9 cellular contexts compared by ENCODE assay signal in the genomic region with DNA sequence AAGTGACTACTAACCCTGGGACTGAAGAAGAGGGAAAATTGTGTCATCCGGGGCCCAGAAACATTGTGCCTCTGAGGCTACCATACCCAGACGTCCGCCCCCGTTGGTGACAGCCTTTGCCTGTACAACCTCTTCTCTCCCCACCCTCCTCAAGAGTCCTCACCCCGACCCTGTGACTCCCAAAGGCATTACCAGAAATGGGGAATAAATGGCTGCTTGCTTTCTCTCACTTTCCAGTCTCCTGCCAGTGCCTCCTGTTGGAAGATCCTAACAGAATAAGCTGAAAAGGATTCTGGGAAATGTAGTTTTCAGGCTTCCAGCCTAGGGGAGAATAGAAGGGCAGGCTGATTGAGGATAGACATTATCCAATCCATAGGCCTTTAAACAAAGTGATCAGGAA. TPM values are rescaled to one million over a fixed set of nuclear protein-coding genes. Genes with fewer than 3 reads are reported as not detected.
DNase-seq lines count a peak whose midpoint lies in the region; ATAC-seq and TF ChIP-seq lines count a peak whose summit lies in the region.
"Had no signal": no experiment of that assay in that cellular context is flagged by ENCODE, and none has a peak within 500 bp of the region (broad histone marks: within the 10 kb centered on the region; RNA-seq: fewer than 3 reads in every experiment).

No MANE protein-coding gene starts in this region.

- TF ChIP-seq CTCF in HEK293 (tag by site-specific recombination; IDR thresholded peaks at IDR 0.05) = no peak
- no peak for TF ChIP-seq CTCF in colonic mucosa (IDR thresholded peaks at IDR 0.05)
- TF ChIP-seq CTCF in gastroesophageal sphincter (IDR thresholded peaks at IDR 0.05) = no peak

- H3K9ac ChIP-seq in colonic mucosa (ENCODE audit: low read depth in 2 of 2, low read length in 2 of 2) = no peak overlapping the region

- no peaks in the 10 kb centered on the region for H3K79me2 ChIP-seq in ACC112 (ENCODE audit: control insufficient read depth, insufficient read depth, low read length, unreplicated experiment)

- POLR2A ChIA-PET in HEK293 (lab: Yijun Ruan, JAX) = no interaction called here

- CTCF ChIA-PET in HEK293 (lab: Yijun Ruan, JAX) = interaction anchor here (1.2 kb wide), 1 partner anchor 14 kb away, joined by 3 read pairs; no protein-coding TSS in a partner anchor

- intact Hi-C loops in colonic mucosa (cut with DNase I) = no loop called here

- H3K36me3 ChIP-seq in ACC112 (ENCODE audit: insufficient read depth, low read length) = no peaks in the 10 kb centered on the region
- no peaks in the 10 kb centered on the region for H3K36me3 ChIP-seq in HEK293 (ENCODE audit: control insufficient read depth in 2 of 2, insufficient read depth in 1 of 2, low read length in 2 of 2)
- H3K36me3 ChIP-seq in colonic mucosa = no peaks in the 10 kb centered on the region
- no peaks in the 10 kb centered on the region for H3K36me3 ChIP-seq in gastroesophageal sphincter

- H3K4me1 ChIP-seq in ACC112 (ENCODE audit: control insufficient read depth, insufficient read depth, low read length, unreplicated experiment) (no peaks in the 10 kb centered on the region), HEK293 (ENCODE audit: control insufficient read depth, insufficient read depth, low read length) (peaks cover 15% of the 10 kb centered on the region), colonic mucosa (no peaks in the 10 kb centered on the region), gastroesophageal sphincter (no peaks in the 10 kb centered on the region)

- TF ChIP-seq POLR2A in gastroesophageal sphincter (IDR thresholded peaks at IDR 0.05) = no peak

- no peak for ATAC-seq in gastroesophageal sphincter
- ATAC-seq: activated T-cell treated with anti-CD3 and anti-CD28 coated beads, Interleukin-2, amount 50 U/mL, for 4 hours had no signal

- H3K4me3 ChIP-seq in ACC112 (ENCODE audit: low read depth, low read length) (peak overlapping the region; percentile 46; the same call in 1 of the 2 replicates), HEK293 (ENCODE audit: low read depth, low read length) (no peak overlapping the region), colonic mucosa (no peak overlapping the region), gastroesophageal sphincter (no peak overlapping the region)

- 25 to 54% methylated on average over 5 of the region's 5 CpGs for WGBS in gastroesophageal sphincter (ENCODE audit: low coverage in 1 of 2), 2 donors

- H3K27me3 ChIP-seq in ACC112 (ENCODE audit: insufficient read depth, low read length) (peaks cover 45% of the 10 kb centered on the region), colonic mucosa (no peaks in the 10 kb centered on the region), gastroesophageal sphincter (no peaks in the 10 kb centered on the region)

- H3K27ac ChIP-seq in ACC112 (ENCODE audit: low read depth, low read length) (no peak overlapping the region), HEK293 (ENCODE audit: extremely low read depth, low read depth, low read length) (no peak overlapping the region; the same call in 1 of the 2 replicates), colonic mucosa (no peak overlapping the region), gastroesophageal sphincter (no peak overlapping the region)

- DNase-seq in amniotic epithelial cell (ENCODE audit: low read depth) (peak; percentile 29), inferior parietal cortex (ENCODE audit: extremely low spot score) (peak; percentile 25), OCI-M2 (lab: John Stamatoyannopoulos, UW; ENCODE audit: unreplicated experiment) (no peak), colonic mucosa (no peak)
- no peak for DNase-seq in activated naive CD4-positive, alpha-beta T cell treated with anti-CD3 and anti-CD28 coated beads, Interleukin-2, amount 50 U/mL, for 16 hours
- DNase-seq: activated T-cell treated with anti-CD3 and anti-CD28 coated beads, Interleukin-2, amount 50 U/mL, for 4 hours had no signal

- H3K9me3 ChIP-seq in HEK293 (ENCODE audit: control insufficient read depth, insufficient read depth, low read depth, low read length) = no peaks in the 10 kb centered on the region
- H3K9me3 ChIP-seq in colonic mucosa = no peaks in the 10 kb centered on the region
- no peaks in the 10 kb centered on the region for H3K9me3 ChIP-seq in gastroesophageal sphincter

- no peak overlapping the region for H2AFZ ChIP-seq in ACC112 (ENCODE audit: low read length, unreplicated experiment)

- TF ChIP-seq EP300 in gastroesophageal sphincter (IDR thresholded peaks at IDR 0.05) = no peak

TF ChIP-seq in HEK293, 187 proteins besides CTCF, POLR2A, EP300 and RAD21 (continues in another document):
- no peak for TF ChIP-seq ZSCAN16 (tag by site-specific recombination; IDR thresholded peaks at IDR 0.05)
- no peak for TF ChIP-seq ZNF529 (tag by site-specific recombination; IDR thresholded peaks at IDR 0.05; ENCODE audit: insufficient replicate concordance)
- TF ChIP-seq, protein P1, sequence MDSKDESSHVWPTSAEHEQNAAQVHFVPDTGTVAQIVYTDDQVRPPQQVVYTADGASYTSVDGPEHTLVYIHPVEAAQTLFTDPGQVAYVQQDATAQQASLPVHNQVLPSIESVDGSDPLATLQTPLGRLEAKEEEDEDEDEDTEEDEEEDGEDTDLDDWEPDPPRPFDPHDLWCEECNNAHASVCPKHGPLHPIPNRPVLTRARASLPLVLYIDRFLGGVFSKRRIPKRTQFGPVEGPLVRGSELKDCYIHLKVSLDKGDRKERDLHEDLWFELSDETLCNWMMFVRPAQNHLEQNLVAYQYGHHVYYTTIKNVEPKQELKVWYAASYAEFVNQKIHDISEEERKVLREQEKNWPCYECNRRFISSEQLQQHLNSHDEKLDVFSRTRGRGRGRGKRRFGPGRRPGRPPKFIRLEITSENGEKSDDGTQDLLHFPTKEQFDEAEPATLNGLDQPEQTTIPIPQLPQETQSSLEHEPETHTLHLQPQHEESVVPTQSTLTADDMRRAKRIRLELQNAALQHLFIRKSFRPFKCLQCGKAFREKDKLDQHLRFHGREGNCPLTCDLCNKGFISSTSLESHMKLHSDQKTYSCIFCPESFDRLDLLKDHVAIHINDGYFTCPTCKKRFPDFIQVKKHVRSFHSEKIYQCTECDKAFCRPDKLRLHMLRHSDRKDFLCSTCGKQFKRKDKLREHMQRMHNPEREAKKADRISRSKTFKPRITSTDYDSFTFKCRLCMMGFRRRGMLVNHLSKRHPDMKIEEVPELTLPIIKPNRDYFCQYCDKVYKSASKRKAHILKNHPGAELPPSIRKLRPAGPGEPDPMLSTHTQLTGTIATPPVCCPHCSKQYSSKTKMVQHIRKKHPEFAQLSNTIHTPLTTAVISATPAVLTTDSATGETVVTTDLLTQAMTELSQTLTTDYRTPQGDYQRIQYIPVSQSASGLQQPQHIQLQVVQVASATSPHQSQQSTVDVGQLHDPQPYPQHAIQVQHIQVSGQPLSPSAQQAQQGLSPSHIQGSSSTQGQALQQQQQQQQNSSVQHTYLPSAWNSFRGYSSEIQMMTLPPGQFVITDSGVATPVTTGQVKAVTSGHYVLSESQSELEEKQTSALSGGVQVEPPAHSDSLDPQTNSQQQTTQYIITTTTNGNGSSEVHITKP (tag by site-specific recombination; IDR thresholded peaks at IDR 0.05) = peak; percentile 82
- no peak for TF ChIP-seq ZNF518A (tag by site-specific recombination; conservative IDR thresholded peaks at IDR 0.05; ENCODE audit: low read depth)
- TF ChIP-seq ZNF10 (tag by site-specific recombination; IDR thresholded peaks at IDR 0.05) = no peak
- peak; percentile 46; the same call in 1 of the 2 replicates for TF ChIP-seq ZNF335 (tag by site-specific recombination; conservative IDR thresholded peaks at IDR 0.05)
- no peak for TF ChIP-seq ZNF292 (tag by site-specific recombination; IDR thresholded peaks at IDR 0.05; ENCODE audit: borderline replicate concordance, low read depth)
- TF ChIP-seq ZNF426 (tag by site-specific recombination; IDR thresholded peaks at IDR 0.05) = no peak
- peak; percentile 68 for TF ChIP-seq ZNF341 (tag by site-specific recombination; IDR thresholded peaks at IDR 0.05; ENCODE audit: low read depth)
- no peak for TF ChIP-seq YY1 (tag by site-specific recombination; IDR thresholded peaks at IDR 0.05)
- no peak for TF ChIP-seq ZNF394 (tag by site-specific recombination; IDR thresholded peaks at IDR 0.05; ENCODE audit: borderline replicate concordance)
- TF ChIP-seq ZBTB21 (tag by site-specific recombination; IDR thresholded peaks at IDR 0.05) = no peak
- no peak for TF ChIP-seq ZNF211 (tag by site-specific recombination; IDR thresholded peaks at IDR 0.05; ENCODE audit: low read depth)

RNA-seq across cellular contexts. Expression of gene SLC25A36, which starts 30.8 kb away (rescaled TPM):
- total RNA-seq in colonic mucosa = 10 to 100 TPM; 38.1 to 67.5 TPM
- total RNA-seq in gastroesophageal sphincter = 10 to 100 TPM; 42.1 to 73.8 (median 62.3) TPM

Comparison
In these comparisons a context has a peak if more than half of its experiments do, and no peak if none do; other contexts are left out.
1. DNase-seq: peak in amniotic epithelial cell (single experiment) and inferior parietal cortex (single experiment); none in OCI-M2 (single experiment), colonic mucosa (single experiment) and activated naive CD4-positive, alpha-beta T cell treated with anti-CD3 and anti-CD28 coated beads, Interleukin-2, amount 50 U/mL, for 16 hours (single experiment).